16 cellular contexts compared by ENCODE assay signal in the genomic region with DNA sequence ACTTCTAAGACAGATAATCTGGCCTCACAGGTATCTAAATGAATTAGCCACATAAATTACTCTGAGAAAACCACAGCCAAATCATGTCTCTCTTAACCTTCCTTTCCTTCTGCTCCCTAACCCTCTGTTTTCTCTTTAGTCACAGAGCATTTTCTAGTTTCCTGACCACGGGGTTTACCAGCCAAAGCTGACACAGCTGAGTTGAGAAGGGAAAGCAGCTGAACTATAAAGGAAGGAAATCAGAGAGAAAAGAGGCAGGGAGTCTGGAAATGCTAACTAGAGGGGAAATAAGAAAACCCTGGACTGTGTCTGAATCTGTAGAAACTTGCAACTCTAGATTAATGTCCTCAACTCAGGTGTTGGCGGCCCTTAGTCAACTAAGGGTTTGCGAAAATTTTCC. TPM values are rescaled to one million over a fixed set of nuclear protein-coding genes. Genes with fewer than 3 reads are reported as not detected.
DNase-seq lines count a peak whose midpoint lies in the region; ATAC-seq, FAIRE-seq and TF ChIP-seq lines count a peak whose summit lies in the region.
"Had no signal": no experiment of that assay in that cellular context is flagged by ENCODE, and none has a peak within 500 bp of the region (broad histone marks: within the 10 kb centered on the region; RNA-seq: fewer than 3 reads in every experiment).

No MANE protein-coding gene starts in this region.

- H3K4me1 ChIP-seq in psoas muscle (no peaks in the 10 kb centered on the region), esophagus squamous epithelium (peaks cover 0 to 18% (median 11%) of the 10 kb centered on the region in 3 donors)
- H3K4me1 ChIP-seq: heart left ventricle, spleen had no signal

- intact Hi-C loops in psoas muscle (cut with DNase I): no loop called here
- intact Hi-C loops in esophagus squamous epithelium (cut with DNase I): no loop called here

- no peaks in the 10 kb centered on the region for H3K36me3 ChIP-seq in bronchial epithelial cell (ENCODE audit: control insufficient read depth, insufficient read depth, low read length)
- H3K36me3 ChIP-seq in psoas muscle (ENCODE audit: insufficient read depth in 1 of 2, low read depth in 1 of 2): no peaks in the 10 kb centered on the region
- no peaks in the 10 kb centered on the region for H3K36me3 ChIP-seq in esophagus squamous epithelium
- H3K36me3 ChIP-seq: cardiac muscle cell, heart left ventricle, spleen had no signal

- DNase-seq in GM03348 (ENCODE audit: low spot score): peak; percentile 7
- DNase-seq in NCI-H2171 (lab: John Stamatoyannopoulos, UW): peak; percentile 52
- peak; percentile 13 for DNase-seq in bronchial epithelial cell (ENCODE audit: low read depth)
- no peak for DNase-seq in psoas muscle
- no peak for DNase-seq in esophagus squamous epithelium (lab: John Stamatoyannopoulos, UW)
- no peak for DNase-seq in A172 (ENCODE audit: low spot score)
- no peak for DNase-seq in amygdala (lab: John Stamatoyannopoulos, UW)
- DNase-seq: activated CD8-positive, alpha-beta T cell treated with anti-CD3 and anti-CD28 coated beads, Interleukin-2, amount 10 ng/mL, durations not matched to agents 7 days and 5 days; heart left ventricle; left colon; NCI-H510A treated with DMSO at 0.1 percent for 48 hours; SIG-M5; spleen had no signal

- H3K9me3 ChIP-seq in psoas muscle: no peaks in the 10 kb centered on the region
- no peaks in the 10 kb centered on the region for H3K9me3 ChIP-seq in esophagus squamous epithelium
- H3K9me3 ChIP-seq: heart left ventricle, spleen had no signal

- H3K27ac ChIP-seq in psoas muscle (no peak overlapping the region), esophagus squamous epithelium (no peak overlapping the region)
- H3K27ac ChIP-seq: cardiac muscle cell, spleen had no signal

- TF ChIP-seq POLR2A in esophagus squamous epithelium (IDR thresholded peaks at IDR 0.05): no peak

- H3K4me3 ChIP-seq in bronchial epithelial cell (ENCODE audit: low read depth, low read length): no peak overlapping the region
- H3K4me3 ChIP-seq in psoas muscle: no peak overlapping the region
- H3K4me3 ChIP-seq in esophagus squamous epithelium: no peak overlapping the region
- H3K4me3 ChIP-seq: cardiac muscle cell, heart left ventricle, spleen had no signal

- no peak for FAIRE-seq in bronchial epithelial cell (lab: Jason Lieb, UNC)
- FAIRE-seq: endometrium had no signal

- WGBS in psoas muscle, 3 donors: 31 to 35% (median 31%) methylated on average over 3 of the region's 3 CpGs
- 37 to 49% methylated on average over 3 of the region's 3 CpGs for WGBS in esophagus squamous epithelium, 2 donors

- ATAC-seq in psoas muscle (peak in 3 of 4 donors; percentile 37 to 52 (median 40)), GM18909 (IDR thresholded peaks at IDR 0.05; ENCODE audit: poor library complexity, unreplicated experiment) (no peak)
- ATAC-seq: activated CD8-positive, alpha-beta T cell treated with anti-CD3 and anti-CD28 coated beads, Interleukin-2, amount 10 ng/mL, durations not matched to agents 7 days and 5 days; left colon had no signal

- TF ChIP-seq CTCF in bronchial epithelial cell (IDR thresholded peaks at IDR 0.05; ENCODE audit: insufficient read depth, low read length, severe bottlenecking) (no peak), psoas muscle (IDR thresholded peaks at IDR 0.05) (no peak), esophagus squamous epithelium (IDR thresholded peaks at IDR 0.05) (no peak)

- peaks cover 14% of the 10 kb centered on the region for H3K27me3 ChIP-seq in bronchial epithelial cell (ENCODE audit: control insufficient read depth, insufficient read depth, low read length)
- H3K27me3 ChIP-seq in psoas muscle (ENCODE audit: insufficient read depth in 3 of 3, low read length in 2 of 3): no peaks in the 10 kb centered on the region
- no peaks in the 10 kb centered on the region for H3K27me3 ChIP-seq in esophagus squamous epithelium
- H3K27me3 ChIP-seq: cardiac muscle cell, heart left ventricle, spleen had no signal

RNA-seq across cellular contexts. Expression of a gene that starts 24.4 kb away (rescaled TPM):
- total RNA-seq in bronchial epithelial cell: 0.26 and 0.38 TPM in 2 replicates
- total RNA-seq in psoas muscle: 1 to 10 TPM; 3.6 to 7.4 (median 4.2) TPM
- polyA plus RNA-seq in psoas muscle: 1 to 10 TPM in 2 of 3 donors, under 1 TPM in 1; 0.46 to 2.4 (median 1.1) TPM
- 10 to 100 TPM in 2 of 4 donors, 1 to 10 TPM in 2; 1.6 to 15.8 (median 8.1) TPM for total RNA-seq in esophagus squamous epithelium
- total RNA-seq in A172 (2014; rRNA removed; shearing (Covaris generic)): 0.24 and 0.55 TPM in 2 replicates
- total RNA-seq: activated CD8-positive, alpha-beta T cell treated with anti-CD3 and anti-CD28 coated beads, Interleukin-2, amount 10 ng/mL, durations not matched to agents 7 days and 5 days had no signal

Comparison
In these comparisons a context has a peak if more than half of its experiments do, and no peak if none do; other contexts are left out.
1. DNase-seq: peak in GM03348 (single experiment), NCI-H2171 (single experiment) and bronchial epithelial cell (single experiment); none in psoas muscle (0 of 2), esophagus squamous epithelium (single experiment), A172 (single experiment) and amygdala (0 of 56).